In the genomic region with DNA sequence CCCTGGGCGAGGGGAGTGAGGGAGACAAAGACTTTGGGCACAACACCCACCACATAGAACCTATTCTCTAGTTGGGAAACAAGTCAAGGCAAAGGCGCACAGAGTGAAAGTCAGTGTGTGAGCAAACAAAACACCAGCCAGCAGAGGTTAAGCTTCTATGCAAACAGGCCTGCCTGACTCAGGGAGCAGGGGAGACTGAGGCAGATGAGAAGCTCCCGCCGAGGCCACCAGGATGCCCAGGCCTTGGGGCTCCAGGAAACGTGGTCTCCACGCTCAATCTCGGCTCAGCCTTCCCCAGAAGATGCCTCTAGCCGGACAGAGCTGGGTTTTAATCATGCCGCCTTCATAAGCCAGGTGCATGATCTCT, we compare ENCODE assay signal across 8 cellular contexts.
DNase-seq lines count a peak whose midpoint lies in the region; ATAC-seq and TF ChIP-seq lines count a peak whose summit lies in the region.

No MANE protein-coding gene starts in this region.

- no peaks in the 10 kb centered on the region for H3K9me3 Mint-ChIP-seq in T-helper 2 cell treated with Interferon-gamma antibody and Interleukin-4, amounts not matched to agents 5 μg/mL and 100 μg/mL, for 36 hours
- H3K9me3 Mint-ChIP-seq in chondrocyte (ENCODE audit: low read depth), result no peaks in the 10 kb centered on the region
- no peaks in the 10 kb centered on the region for H3K9me3 Mint-ChIP-seq in stimulated activated effector memory CD8-positive, alpha-beta T cell treated with anti-CD3 and anti-CD28 coated beads, Interleukin-12 subunit alpha, Interleukin-12 subunit beta, amount 100 ng/mL, for 72 hours

- H3K27me3 Mint-ChIP-seq in T-helper 2 cell treated with Interferon-gamma antibody and Interleukin-4, amounts not matched to agents 5 μg/mL and 100 μg/mL, for 36 hours (ENCODE audit: low read depth), result peaks cover 36% of the 10 kb centered on the region
- no peaks in the 10 kb centered on the region for H3K27me3 Mint-ChIP-seq in chondrocyte (ENCODE audit: low read depth)

- CTCF ChIA-PET in HEK293T (lab: Yijun Ruan, JAX), result interaction anchor here (0.6 to 3.4 kb wide), 29 partner anchors 11 to 550 kb away, joined by 3 to 28 read pairs (median 4); no protein-coding TSS in a partner anchor

- peak; percentile 70 for TF ChIP-seq CTCF in chondrocyte (IDR thresholded peaks at IDR 0.05)
- no peak for TF ChIP-seq CTCF in mucosa of descending colon (IDR thresholded peaks at IDR 0.05)

- H3K4me3 ChIP-seq in mucosa of descending colon, result no peak overlapping the region

- peaks cover 5% of the 10 kb centered on the region for H3K4me1 Mint-ChIP-seq in T-helper 2 cell treated with Interferon-gamma antibody and Interleukin-4, amounts not matched to agents 5 μg/mL and 100 μg/mL, for 36 hours (ENCODE audit: low read depth)
- peaks cover 20% of the 10 kb centered on the region for H3K4me1 Mint-ChIP-seq in chondrocyte (ENCODE audit: low read depth)
- H3K4me1 Mint-ChIP-seq in stimulated activated effector memory CD8-positive, alpha-beta T cell treated with anti-CD3 and anti-CD28 coated beads, Interleukin-12 subunit alpha, Interleukin-12 subunit beta, amount 100 ng/mL, for 72 hours, result peaks cover 22% of the 10 kb centered on the region

- H3K4me1 ChIP-seq in mucosa of descending colon (ENCODE audit: low read depth), result no peaks in the 10 kb centered on the region

- no peaks in the 10 kb centered on the region for H3K36me3 ChIP-seq in mucosa of descending colon (ENCODE audit: low read depth)

- intact Hi-C loops in mucosa of descending colon (cut with DNase I, micrococcal nuclease), result loop anchor here in 1 of 2 donors (10.0 kb wide), 1 partner anchor 537 kb away; no protein-coding TSS in a partner anchor

- POLR2A ChIA-PET in HEK293T (lab: Yijun Ruan, JAX), result no interaction called here

- no peaks in the 10 kb centered on the region for H3K9me3 ChIP-seq in mucosa of descending colon

- no peaks in the 10 kb centered on the region for H3K36me3 Mint-ChIP-seq in T-helper 2 cell treated with Interferon-gamma antibody and Interleukin-4, amounts not matched to agents 5 μg/mL and 100 μg/mL, for 36 hours (ENCODE audit: low read depth)
- H3K36me3 Mint-ChIP-seq in chondrocyte (ENCODE audit: low read depth), result no peaks in the 10 kb centered on the region
- no peaks in the 10 kb centered on the region for H3K36me3 Mint-ChIP-seq in stimulated activated effector memory CD8-positive, alpha-beta T cell treated with anti-CD3 and anti-CD28 coated beads, Interleukin-12 subunit alpha, Interleukin-12 subunit beta, amount 100 ng/mL, for 72 hours

- DNase-seq in T-helper 2 cell treated with Interferon-gamma antibody and Interleukin-4, amounts not matched to agents 5 μg/mL and 100 μg/mL, for 36 hours (ENCODE audit: low spot score), result no peak
- no peak for DNase-seq in T-helper 2 cell
- DNase-seq in chondrocyte (ENCODE audit: low spot score), result no peak
- DNase-seq in stimulated activated effector memory CD8-positive, alpha-beta T cell treated with anti-CD3 and anti-CD28 coated beads, Interleukin-12 subunit alpha, Interleukin-12 subunit beta, amount 100 ng/mL, for 72 hours (ENCODE audit: low spot score in 2 of 2), result no peak
- no peak for DNase-seq in T-helper 9 cell
- no peak for DNase-seq in mucosa of descending colon
- DNase-seq in HEK293T (ENCODE audit: extremely low spot score), result no peak

- peak overlapping the region; percentile 60 for H3K4me3 Mint-ChIP-seq in T-helper 2 cell treated with Interferon-gamma antibody and Interleukin-4, amounts not matched to agents 5 μg/mL and 100 μg/mL, for 36 hours
- H3K4me3 Mint-ChIP-seq in chondrocyte (ENCODE audit: unreplicated experiment), result peak overlapping the region; percentile 65
- peak overlapping the region; percentile 70 for H3K4me3 Mint-ChIP-seq in stimulated activated effector memory CD8-positive, alpha-beta T cell treated with anti-CD3 and anti-CD28 coated beads, Interleukin-12 subunit alpha, Interleukin-12 subunit beta, amount 100 ng/mL, for 72 hours

- no peak overlapping the region for H3K27ac Mint-ChIP-seq in T-helper 2 cell treated with Interferon-gamma antibody and Interleukin-4, amounts not matched to agents 5 μg/mL and 100 μg/mL, for 36 hours
- H3K27ac Mint-ChIP-seq in chondrocyte (ENCODE audit: unreplicated experiment), result no peak overlapping the region
- H3K27ac Mint-ChIP-seq in stimulated activated effector memory CD8-positive, alpha-beta T cell treated with anti-CD3 and anti-CD28 coated beads, Interleukin-12 subunit alpha, Interleukin-12 subunit beta, amount 100 ng/mL, for 72 hours, result peak overlapping the region; percentile 79

- ATAC-seq in HG03432 (IDR thresholded peaks at IDR 0.05; ENCODE audit: unreplicated experiment), result peak; percentile 1
- ATAC-seq in stimulated activated effector memory CD8-positive, alpha-beta T cell treated with anti-CD3 and anti-CD28 coated beads, Interleukin-12 subunit alpha, Interleukin-12 subunit beta, amount 100 ng/mL, for 72 hours, result no peak
- no peak for ATAC-seq in mucosa of descending colon

TF ChIP-seq in HEK293T, 16 proteins besides CTCF, POLR2A, EP300 and RAD21:
- TF ChIP-seq CTBP1 (IDR thresholded peaks at IDR 0.05; ENCODE audit: borderline replicate concordance), result no peak
- no peak for TF ChIP-seq SP1 (IDR thresholded peaks at IDR 0.05)
- no peak for TF ChIP-seq SUZ12 (IDR thresholded peaks at IDR 0.05)
